21 cellular contexts compared by ENCODE assay signal in the genomic region with DNA sequence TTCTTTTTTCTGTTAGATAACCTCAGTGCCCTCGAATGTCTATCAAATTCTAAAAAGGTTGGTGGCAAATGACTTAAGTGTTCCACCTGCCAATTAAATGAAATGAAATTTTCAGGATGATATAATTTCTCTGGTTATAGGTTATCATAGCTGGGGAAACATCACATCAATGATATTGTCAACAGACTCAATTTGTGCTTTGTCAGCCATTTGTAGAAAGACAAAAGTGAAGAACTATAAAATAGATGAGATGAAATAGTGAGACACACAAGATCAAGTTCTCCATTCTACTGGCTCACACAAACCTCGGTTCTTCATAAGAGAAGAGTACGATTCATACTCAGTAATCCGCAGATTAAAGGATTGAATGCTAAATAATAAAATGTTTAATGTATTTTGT.
DNase-seq lines count a peak whose midpoint lies in the region; ATAC-seq, FAIRE-seq and TF ChIP-seq lines count a peak whose summit lies in the region.
"Had no signal": no experiment of that assay in that cellular context is flagged by ENCODE, and none has a peak within 500 bp of the region (broad histone marks: within the 10 kb centered on the region; RNA-seq: fewer than 3 reads in every experiment).

No MANE protein-coding gene starts in this region.

- no peak overlapping the region for H3K4ac ChIP-seq in IMR-90 (ENCODE audit: low read depth, low read length)

- H3K4me2 ChIP-seq in A549 (no peak overlapping the region), IMR-90 (ENCODE audit: low read depth, low read length) (no peak overlapping the region), endothelial cell of umbilical vein (ENCODE audit: insufficient read depth, low read length) (no peak overlapping the region)
- H3K4me2 ChIP-seq: BLaER1 treated with 17β-estradiol and CSF1 and Interleukin-3, amounts not matched to agents 10 nM and 100 nM had no signal

- POLR2A ChIA-PET in A549 (lab: Yijun Ruan, JAX) (no interaction called here), IMR-90 (lab: Charles Lee; ENCODE audit: unreplicated experiment) (no interaction called here), endothelial cell of umbilical vein (lab: Charles Lee) (no interaction called here)

- no peaks in the 10 kb centered on the region for H3K79me1 ChIP-seq in IMR-90 (ENCODE audit: low read depth in 1 of 2, low read length in 2 of 2)

- H4K91ac ChIP-seq in IMR-90 (ENCODE audit: insufficient read depth, low read depth, low read length), result no peak overlapping the region

- H2AFZ ChIP-seq in IMR-90 (replicated peaks; ENCODE audit: low read length, poor library complexity) (no peak overlapping the region), endothelial cell of umbilical vein (ENCODE audit: low read depth, low read length) (no peak overlapping the region)

- H3K27ac ChIP-seq in A549 (no peak overlapping the region), IMR-90 (ENCODE audit: insufficient read depth, low read length) (no peak overlapping the region), endothelial cell of umbilical vein (ENCODE audit: insufficient read depth, low read depth, low read length) (no peak overlapping the region), tibial artery (peak overlapping the region; percentile 29 to 51)
- H3K27ac ChIP-seq: BLaER1 treated with 17β-estradiol and CSF1 and Interleukin-3, amounts not matched to agents 10 nM and 100 nM; C4-2B had no signal

- H2BK15ac ChIP-seq in IMR-90 (ENCODE audit: low read depth, low read length), result no peak overlapping the region

- dilution Hi-C loops in IMR-90 (cut with HindIII; ENCODE audit: low sequenced_read_pairs, unreplicated experiment) (no loop called here), endothelial cell of umbilical vein (cut with MboI; ENCODE audit: extremely low pct_ligation_motif_present, low sequenced_read_pairs) (no loop called here)

- H3K23ac ChIP-seq in IMR-90 (ENCODE audit: low read depth, low read length), result no peak overlapping the region

- H2AK9ac ChIP-seq in IMR-90 (replicated peaks; ENCODE audit: low read depth, low read length, poor library complexity), result no peak overlapping the region

- no peaks in the 10 kb centered on the region for H3K27me3 ChIP-seq in IMR-90 (ENCODE audit: control insufficient read depth, insufficient read depth, low read length)
- H3K27me3 ChIP-seq in endothelial cell of umbilical vein (ENCODE audit: control insufficient read depth in 2 of 2, insufficient read depth in 2 of 2, low read length in 2 of 2), result no peaks in the 10 kb centered on the region
- no peaks in the 10 kb centered on the region for H3K27me3 ChIP-seq in tibial artery
- H3K27me3 ChIP-seq: BLaER1 treated with 17β-estradiol and CSF1 and Interleukin-3, amounts not matched to agents 10 nM and 100 nM had no signal

- no peak overlapping the region; the same call in 1 of the 2 replicates for H3K18ac ChIP-seq in IMR-90 (ENCODE audit: low read depth, low read length)

- FAIRE-seq in A549 (lab: Jason Lieb, UNC), result no peak
- peak; percentile 33 for FAIRE-seq in endothelial cell of umbilical vein (lab: Jason Lieb, UNC)
- FAIRE-seq: D721Med, G401.6, GM12891, GM19239 had no signal

- no peak for TF ChIP-seq RAD21 in A549 (conservative IDR thresholded peaks at IDR 0.05 in 1 of 2, IDR thresholded peaks at IDR 0.05 in 1 of 2)
- no peak for TF ChIP-seq RAD21 in IMR-90 (IDR thresholded peaks at IDR 0.05; ENCODE audit: low read length)

- intact Hi-C loops in IMR-90 (cut with micrococcal nuclease), result loop anchor here (10.0 kb wide), 2 partner anchors 782 to 1448 kb away; a partner anchor contains a TSS
- intact Hi-C loops in endothelial cell of umbilical vein (cut with micrococcal nuclease), result no loop called here
- intact Hi-C loops in tibial artery (cut with DNase I; ENCODE audit: low total_unique reads), result no loop called here

- H3K9me3 ChIP-seq in A549 (no peaks in the 10 kb centered on the region), IMR-90 (ENCODE audit: control insufficient read depth, insufficient read depth, low read length) (no peaks in the 10 kb centered on the region), endothelial cell of umbilical vein (replicated peaks; ENCODE audit: control insufficient read depth, insufficient read depth, low read length) (no peaks in the 10 kb centered on the region), tibial artery (no peaks in the 10 kb centered on the region)
- H3K9me3 ChIP-seq: Caco-2 had no signal

- H3K36me3 ChIP-seq in IMR-90 (ENCODE audit: control insufficient read depth, insufficient read depth, low read length), result no peaks in the 10 kb centered on the region
- H3K36me3 ChIP-seq in endothelial cell of umbilical vein (ENCODE audit: control insufficient read depth in 2 of 2, extremely low read depth in 1 of 2, insufficient read depth in 2 of 2, low read length in 2 of 2), result no peaks in the 10 kb centered on the region
- H3K36me3 ChIP-seq in tibial artery, result no peaks in the 10 kb centered on the region
- H3K36me3 ChIP-seq: BLaER1 treated with 17β-estradiol and CSF1 and Interleukin-3, amounts not matched to agents 10 nM and 100 nM had no signal

- H3K9me1 ChIP-seq in IMR-90 (ENCODE audit: insufficient read depth, low read length) (no peaks in the 10 kb centered on the region), endothelial cell of umbilical vein (replicated peaks; ENCODE audit: control insufficient read depth, extremely low read depth, insufficient read depth, low read length) (no peaks in the 10 kb centered on the region)

- no peaks in the 10 kb centered on the region for H3K79me2 ChIP-seq in endothelial cell of umbilical vein (ENCODE audit: control insufficient read depth, insufficient read depth, low read length)

- no peak overlapping the region for H4K5ac ChIP-seq in IMR-90 (ENCODE audit: low read depth, low read length)

- no peak overlapping the region for H3K56ac ChIP-seq in IMR-90 (ENCODE audit: extremely low read depth, insufficient read depth, low read length)

- no peak for TF ChIP-seq EP300 in A549 (IDR thresholded peaks at IDR 0.05)

- H3K14ac ChIP-seq in IMR-90 (replicated peaks; ENCODE audit: low read depth, low read length), result no peak overlapping the region

- WGBS in A549 (ENCODE audit: missing lambda C conversion rate), result 10% methylated on average over 4 of the region's 4 CpGs
- WGBS in IMR-90 (ENCODE audit: extremely low coverage in 2 of 2, insufficient read length in 1 of 2), 2 experiments, result no CpG with 5 or more reads among the region's 4 CpGs

- no peak overlapping the region for H2BK120ac ChIP-seq in IMR-90 (ENCODE audit: low read depth, low read length)

- DNase-seq in A549 (ENCODE audit: low read depth in 1 of 2, low spot score in 1 of 2) (no peak), IMR-90 (no peak), endothelial cell of umbilical vein (ENCODE audit: low read depth, low spot score) (no peak), tibial artery (no peak), NCI-H748 (lab: John Stamatoyannopoulos, UW; ENCODE audit: unreplicated experiment) (no peak), foreskin melanocyte (no peak)
- DNase-seq: 8988T; AML-193; Caco-2; Calu3; CD4-positive, alpha-beta T cell; CD8-positive, alpha-beta T cell; DMS79 treated with DMSO at 0.1 percent for 48 hours; GF-D8 had no signal

- in situ Hi-C loops in IMR-90 (cut with MboI; ENCODE audit: low sequenced_read_pairs), result no loop called here

- TF ChIP-seq POLR2A in A549 (IDR thresholded peaks at IDR 0.05; ENCODE audit: low read length) (no peak), IMR-90 (IDR thresholded peaks at IDR 0.05; ENCODE audit: low read depth, low read length) (no peak), endothelial cell of umbilical vein (IDR thresholded peaks at IDR 0.05; ENCODE audit: low read depth, low read length) (no peak)

- H3K9ac ChIP-seq in IMR-90 (ENCODE audit: low read depth, low read length) (no peak overlapping the region), endothelial cell of umbilical vein (replicated peaks; ENCODE audit: extremely low read depth, insufficient read depth, low read length) (no peak overlapping the region)
- H3K9ac ChIP-seq: BLaER1 treated with 17β-estradiol and CSF1 and Interleukin-3, amounts not matched to agents 10 nM and 100 nM had no signal

- H2AK5ac ChIP-seq in IMR-90 (ENCODE audit: low read depth, low read length), result no peak overlapping the region

- TF ChIP-seq CTCF in A549 (IDR thresholded peaks at IDR 0.05) (no peak), IMR-90 (conservative IDR thresholded peaks at IDR 0.05; ENCODE audit: low read depth, low read length) (no peak), endothelial cell of umbilical vein (IDR thresholded peaks at IDR 0.05; ENCODE audit: extremely low read depth in 1 of 2, insufficient read depth in 1 of 2, low read depth in 1 of 2, low read length in 2 of 2) (no peak), tibial artery (IDR thresholded peaks at IDR 0.05) (no peak)

- ATAC-seq in A549 (no peak), IMR-90 (ENCODE audit: low read depth) (no peak), GM19324 (IDR thresholded peaks at IDR 0.05; ENCODE audit: low FRiP score, unreplicated experiment) (no peak)
- ATAC-seq: CD8-positive, alpha-beta T cell had no signal

- no peak overlapping the region for H3K4me3 ChIP-seq in A549
- H3K4me3 ChIP-seq in IMR-90 (ENCODE audit: insufficient read depth, low read depth, low read length), result no peak overlapping the region
- H3K4me3 ChIP-seq in endothelial cell of umbilical vein (replicated peaks in 1 of 3; ENCODE audit: insufficient read depth in 1 of 3, low read depth in 1 of 3, low read length in 3 of 3), result no peak overlapping the region
- no peak overlapping the region for H3K4me3 ChIP-seq in tibial artery
- H3K4me3 ChIP-seq: BLaER1 treated with 17β-estradiol and CSF1 and Interleukin-3, amounts not matched to agents 10 nM and 100 nM had no signal

- H4K20me1 ChIP-seq in IMR-90 (ENCODE audit: insufficient read depth, low read length) (no peaks in the 10 kb centered on the region), endothelial cell of umbilical vein (replicated peaks; ENCODE audit: control insufficient read depth, extremely low read depth, insufficient read depth, low read length) (no peaks in the 10 kb centered on the region)
- H4K20me1 ChIP-seq: BLaER1 treated with 17β-estradiol and CSF1 and Interleukin-3, amounts not matched to agents 10 nM and 100 nM had no signal

- no peak overlapping the region for H4K8ac ChIP-seq in IMR-90 (ENCODE audit: low read depth in 2 of 2, low read length in 2 of 2)

- CTCF ChIA-PET in A549 (lab: Yijun Ruan, JAX) (no interaction called here), IMR-90 (lab: Yijun Ruan, JAX) (no interaction called here), endothelial cell of umbilical vein (lab: Charles Lee) (no interaction called here)

- H2BK20ac ChIP-seq in IMR-90 (ENCODE audit: low read depth, low read length), result no peak overlapping the region

- H3K4me1 ChIP-seq in A549 (no peaks in the 10 kb centered on the region), IMR-90 (ENCODE audit: control insufficient read depth, insufficient read depth, low read length) (peaks cover 2% of the 10 kb centered on the region; the same call in 1 of the 2 replicates), endothelial cell of umbilical vein (ENCODE audit: control insufficient read depth, extremely low read depth, insufficient read depth, low read length) (no peaks in the 10 kb centered on the region), tibial artery (peaks cover 0 to 72% (median 25%) of the 10 kb centered on the region in 4 donors)
- H3K4me1 ChIP-seq: BLaER1 treated with 17β-estradiol and CSF1 and Interleukin-3, amounts not matched to agents 10 nM and 100 nM; Caco-2 had no signal

- no TSS peak for BruUV-seq in IMR-90 (replicated peaks; lab: Mats Ljungman, UMichigan)
- no TSS peak for BruUV-seq in endothelial cell of umbilical vein (replicated peaks; lab: Mats Ljungman, UMichigan)

- no peak overlapping the region for H2BK5ac ChIP-seq in IMR-90 (ENCODE audit: low read depth, low read length, poor library complexity, severe bottlenecking)

Comparison
In these comparisons a context has a peak if more than half of its experiments do, and no peak if none do; other contexts are left out.
1. H3K27ac ChIP-seq: peak in tibial artery (2 of 2); none in A549 (0 of 2), IMR-90 (single experiment) and endothelial cell of umbilical vein (single experiment).